In genomic region chr1:25061596-25061995, GRCh38 we compare ENCODE assay signal across 28 cellular contexts.
A peak's percentile ranks its signal among the peaks of the same experiment; 100 is the strongest.
DNase-seq lines count a peak whose midpoint lies in the region; ATAC-seq, FAIRE-seq and TF ChIP-seq lines count a peak whose summit lies in the region.
"Had no signal": no experiment of that assay in that cellular context is flagged by ENCODE, and none has a peak within 500 bp of the region (broad histone marks: within the 10 kb centered on the region; RNA-seq: fewer than 3 reads in every experiment).

No MANE protein-coding gene starts in this region.

- intact Hi-C loops in CD14-positive monocyte (cut with micrococcal nuclease) (loop anchor here in 1 of 2 donors (10.0 kb wide), 1 partner anchor 93 kb away; no protein-coding TSS in a partner anchor), kidney (cut with DNase I) (no loop called here)

- WGBS in gastroesophageal sphincter (ENCODE audit: low coverage in 1 of 2), 2 donors, result 52 to 80% methylated on average over 1 to 5 of the region's 8 CpGs

- H3K27me3 ChIP-seq in RWPE2 (ENCODE audit: insufficient read depth, poor library complexity, severe bottlenecking) (no peaks in the 10 kb centered on the region), gastroesophageal sphincter (peaks cover 15% of the 10 kb centered on the region)
- H3K27me3 ChIP-seq: BLaER1 treated with 17β-estradiol and CSF1 and Interleukin-3, amounts not matched to agents 10 nM and 100 nM had no signal

- peaks cover 1 to 22% (median 3%) of the 10 kb centered on the region in 3 donors for H3K27me3 Mint-ChIP-seq in CD14-positive monocyte (ENCODE audit: low read depth in 3 of 3)

- H3K36me3 Mint-ChIP-seq in CD14-positive monocyte, result no peaks in the 10 kb centered on the region
- H3K36me3 Mint-ChIP-seq in stimulated activated effector memory CD8-positive, alpha-beta T cell treated with anti-CD3 and anti-CD28 coated beads, Interleukin-12 subunit alpha, Interleukin-12 subunit beta, amount 100 ng/mL, for 72 hours, result peaks cover 17% of the 10 kb centered on the region
- H3K36me3 Mint-ChIP-seq: CD4-positive, alpha-beta memory T cell had no signal

- H3K9me3 Mint-ChIP-seq in CD14-positive monocyte, result peaks cover 0 to 3% (median 0%) of the 10 kb centered on the region in 7 donors
- no peaks in the 10 kb centered on the region for H3K9me3 Mint-ChIP-seq in stimulated activated effector memory CD8-positive, alpha-beta T cell treated with anti-CD3 and anti-CD28 coated beads, Interleukin-12 subunit alpha, Interleukin-12 subunit beta, amount 100 ng/mL, for 72 hours
- H3K9me3 Mint-ChIP-seq: HFFc6 had no signal

- TF ChIP-seq CTCF in CD14-positive monocyte (IDR thresholded peaks at IDR 0.05), result no peak
- TF ChIP-seq CTCF in RWPE2 (IDR thresholded peaks at IDR 0.05; ENCODE audit: poor library complexity, severe bottlenecking), result no peak
- no peak for TF ChIP-seq CTCF in kidney (IDR thresholded peaks at IDR 0.05; ENCODE audit: borderline replicate concordance, extremely low read depth, insufficient read depth)
- no peak for TF ChIP-seq CTCF in gastroesophageal sphincter (IDR thresholded peaks at IDR 0.05)

- H3K4me1 Mint-ChIP-seq in CD14-positive monocyte, result peaks cover 22% of the 10 kb centered on the region
- H3K4me1 Mint-ChIP-seq in stimulated activated effector memory CD8-positive, alpha-beta T cell treated with anti-CD3 and anti-CD28 coated beads, Interleukin-12 subunit alpha, Interleukin-12 subunit beta, amount 100 ng/mL, for 72 hours, result peaks cover 53% of the 10 kb centered on the region

- peak overlapping the region in 1 of 7 donors; percentile 51 for H3K27ac Mint-ChIP-seq in CD14-positive monocyte
- H3K27ac Mint-ChIP-seq in stimulated activated effector memory CD8-positive, alpha-beta T cell treated with anti-CD3 and anti-CD28 coated beads, Interleukin-12 subunit alpha, Interleukin-12 subunit beta, amount 100 ng/mL, for 72 hours, result peak overlapping the region; percentile 50
- H3K27ac Mint-ChIP-seq: CD4-positive, alpha-beta memory T cell; HFFc6 had no signal

- H3K9me3 ChIP-seq in RWPE2 (ENCODE audit: severe bottlenecking) (no peaks in the 10 kb centered on the region), kidney (ENCODE audit: control insufficient read depth in 1 of 2, low read length in 2 of 2) (no peaks in the 10 kb centered on the region), gastroesophageal sphincter (no peaks in the 10 kb centered on the region)
- H3K9me3 ChIP-seq: BLaER1 treated with 17β-estradiol and CSF1 and Interleukin-3, amounts not matched to agents 10 nM and 100 nM; HAP-1 had no signal

- TF ChIP-seq POLR2A in gastroesophageal sphincter (IDR thresholded peaks at IDR 0.05), result no peak

- H3K9ac ChIP-seq in kidney (ENCODE audit: low read length in 2 of 2), result no peak overlapping the region
- H3K9ac ChIP-seq: BLaER1 treated with 17β-estradiol and CSF1 and Interleukin-3, amounts not matched to agents 10 nM and 100 nM; KMS-11 had no signal

- no peak for TF ChIP-seq EP300 in gastroesophageal sphincter (IDR thresholded peaks at IDR 0.05)

- no peak for FAIRE-seq in kidney (lab: Jason Lieb, UNC)
- FAIRE-seq: A204.1, GM12878 had no signal

- no peaks in the 10 kb centered on the region for H3K36me3 ChIP-seq in RWPE2 (ENCODE audit: low read depth)
- H3K36me3 ChIP-seq in kidney (ENCODE audit: control insufficient read depth in 1 of 2, insufficient read depth in 2 of 2, low read length in 2 of 2), result no peaks in the 10 kb centered on the region
- no peaks in the 10 kb centered on the region for H3K36me3 ChIP-seq in gastroesophageal sphincter
- H3K36me3 ChIP-seq: BLaER1 treated with 17β-estradiol and CSF1 and Interleukin-3, amounts not matched to agents 10 nM and 100 nM; HAP-1 had no signal

- H3K4me3 ChIP-seq in RWPE2 (ENCODE audit: severe bottlenecking), result no peak overlapping the region
- no peak overlapping the region for H3K4me3 ChIP-seq in kidney (ENCODE audit: low read length in 2 of 2)
- H3K4me3 ChIP-seq in gastroesophageal sphincter, result no peak overlapping the region
- H3K4me3 ChIP-seq: BLaER1 treated with 17β-estradiol and CSF1 and Interleukin-3, amounts not matched to agents 10 nM and 100 nM; GM12878; HAP-1 had no signal

- no peaks in the 10 kb centered on the region for H3K4me1 ChIP-seq in RWPE2 (ENCODE audit: insufficient read depth, poor library complexity, severe bottlenecking)
- no peaks in the 10 kb centered on the region for H3K4me1 ChIP-seq in kidney (ENCODE audit: control insufficient read depth in 1 of 2, insufficient read depth in 1 of 2, low read depth in 1 of 2, low read length in 2 of 2)
- no peaks in the 10 kb centered on the region for H3K4me1 ChIP-seq in gastroesophageal sphincter
- H3K4me1 ChIP-seq: HAP-1 had no signal

- peak; percentile 17 for DNase-seq in CD14-positive monocyte (ENCODE audit: low spot score)
- DNase-seq in RWPE2 (ENCODE audit: low spot score), result peak; percentile 12
- DNase-seq in kidney, result peak; percentile 36
- DNase-seq in stimulated activated effector memory CD8-positive, alpha-beta T cell treated with anti-CD3 and anti-CD28 coated beads, Interleukin-12 subunit alpha, Interleukin-12 subunit beta, amount 100 ng/mL, for 72 hours (ENCODE audit: low spot score in 2 of 2), result no peak
- DNase-seq in activated CD8-positive, alpha-beta memory T cell treated with anti-CD3 and anti-CD28 coated beads for 24 hours, result no peak
- DNase-seq: AML-193; CD4-positive, alpha-beta memory T cell; DMS 273 treated with DMSO at 0.1 percent for 48 hours; DMS79; EL; GDM1; GOT3; HFFc6; MM.1S; NCI-H1417; NCI-H1694; NCI-H2029 treated with DMSO at 0.1 percent for 48 hours; NCI-H446 treated with DMSO at 0.1 percent for 48 hours; NCI-H526; RPMI8226; SHP77 had no signal

- no peak for ATAC-seq in RWPE2 (ENCODE audit: low read depth)
- no peak for ATAC-seq in stimulated activated effector memory CD8-positive, alpha-beta T cell treated with anti-CD3 and anti-CD28 coated beads, Interleukin-12 subunit alpha, Interleukin-12 subunit beta, amount 100 ng/mL, for 72 hours
- ATAC-seq in gastroesophageal sphincter, result no peak
- no peak for ATAC-seq in HG03342 (IDR thresholded peaks at IDR 0.05; ENCODE audit: unreplicated experiment)
- ATAC-seq: GM12878 had no signal

- H3K4me3 Mint-ChIP-seq in CD14-positive monocyte, result no peak overlapping the region
- no peak overlapping the region for H3K4me3 Mint-ChIP-seq in stimulated activated effector memory CD8-positive, alpha-beta T cell treated with anti-CD3 and anti-CD28 coated beads, Interleukin-12 subunit alpha, Interleukin-12 subunit beta, amount 100 ng/mL, for 72 hours
- H3K4me3 Mint-ChIP-seq: CD4-positive, alpha-beta memory T cell; HFFc6 had no signal

- H3K27ac ChIP-seq in RWPE2 (ENCODE audit: poor library complexity, severe bottlenecking) (no peak overlapping the region), kidney (ENCODE audit: low read depth in 2 of 2, low read length in 2 of 2) (no peak overlapping the region), gastroesophageal sphincter (no peak overlapping the region)
- H3K27ac ChIP-seq: BLaER1 treated with 17β-estradiol and CSF1 and Interleukin-3, amounts not matched to agents 10 nM and 100 nM; KMS-11 had no signal

Comparison
In these comparisons a context has a peak if more than half of its experiments do, and no peak if none do; other contexts are left out.
1. DNase-seq: peak in CD14-positive monocyte (single experiment), RWPE2 (single experiment) and kidney (single experiment); none in stimulated activated effector memory CD8-positive, alpha-beta T cell treated with anti-CD3 and anti-CD28 coated beads, Interleukin-12 subunit alpha, Interleukin-12 subunit beta, amount 100 ng/mL, for 72 hours (0 of 2) and activated CD8-positive, alpha-beta memory T cell treated with anti-CD3 and anti-CD28 coated beads for 24 hours (single experiment).